In genomic region chr20:52152921-52153320, GRCh38 we compare ENCODE assay signal across 38 cellular contexts.
"Had no signal": no experiment of that assay in that cellular context is flagged by ENCODE, and none has a peak within 500 bp of the region (broad histone marks: within the 10 kb centered on the region; RNA-seq: fewer than 3 reads in every experiment).

No MANE protein-coding gene starts in this region.

- H3K4me1 Mint-ChIP-seq: activated naive CD4-positive, alpha-beta T cell treated with anti-CD3 and anti-CD28 coated beads, Interleukin-2, amount 10 ng/mL, durations not matched to agents 7 days and 5 days; activated naive CD4-positive, alpha-beta T cell treated with anti-CD3 and anti-CD28 coated beads, Interleukin-2, amount 50 U/mL, for 24 hours; activated naive CD8-positive, alpha-beta T cell treated with anti-CD3 and anti-CD28 coated beads, Interleukin-2, amount 10 ng/mL, durations not matched to agents 7 days and 5 days; activated T-helper 17 cell treated with anti-CD3 and anti-CD28 coated beads, Interleukin-2, amount 50 U/mL, for 72 hours; brain; central memory CD8-positive, alpha-beta T cell had no signal

- H3K27me3 Mint-ChIP-seq: activated naive CD4-positive, alpha-beta T cell treated with anti-CD3 and anti-CD28 coated beads, Interleukin-2, amount 10 ng/mL, durations not matched to agents 7 days and 5 days; activated naive CD4-positive, alpha-beta T cell treated with anti-CD3 and anti-CD28 coated beads, Interleukin-2, amount 50 U/mL, for 24 hours; activated naive CD8-positive, alpha-beta T cell; activated naive CD8-positive, alpha-beta T cell treated with anti-CD3 and anti-CD28 coated beads for 36 hours; activated naive CD8-positive, alpha-beta T cell treated with anti-CD3 and anti-CD28 coated beads, Interleukin-2, amount 10 ng/mL, durations not matched to agents 7 days and 5 days; activated naive CD8-positive, alpha-beta T cell treated with anti-CD3 and anti-CD28 coated beads, Interleukin-2, amount 50 U/mL, for 24 hours; activated T-cell treated with anti-CD3 and anti-CD28 coated beads, Interleukin-2, amount 50 U/mL, for 24 hours; activated T-helper 17 cell treated with anti-CD3 and anti-CD28 coated beads, Interleukin-2, amount 50 U/mL, for 72 hours; brain; central memory CD8-positive, alpha-beta T cell had no signal

- H3K4me3 ChIP-seq: adrenal gland, ascending aorta, body of pancreas, breast epithelium, cardiac muscle cell had no signal

- H3K27ac ChIP-seq: adrenal gland, ascending aorta, body of pancreas, brain microvascular endothelial cell, breast epithelium, cardiac muscle cell had no signal

- H3K9me3 Mint-ChIP-seq: activated naive CD4-positive, alpha-beta T cell treated with anti-CD3 and anti-CD28 coated beads for 36 hours; activated naive CD4-positive, alpha-beta T cell treated with anti-CD3 and anti-CD28 coated beads, Interleukin-2, amount 10 ng/mL, durations not matched to agents 7 days and 5 days; activated naive CD4-positive, alpha-beta T cell treated with anti-CD3 and anti-CD28 coated beads, Interleukin-2, amount 50 U/mL, for 24 hours; activated naive CD4-positive, alpha-beta T cell treated with anti-CD3 and anti-CD28 coated beads, Interleukin-2, amount 50 U/mL, for 72 hours; activated T-cell treated with anti-CD3 and anti-CD28 coated beads, Interleukin-2, amount 50 U/mL, for 24 hours; activated T-cell treated with anti-CD3 and anti-CD28 coated beads, Interleukin-2, amount 50 U/mL, for 4 hours; activated T-cell treated with anti-CD3 and anti-CD28 coated beads, Interleukin-2, amount 50 U/mL, for 72 hours; activated T-helper 17 cell treated with anti-CD3 and anti-CD28 coated beads, Interleukin-2, amount 50 U/mL, for 72 hours; activated T-helper 2 cell treated with anti-CD3 and anti-CD28 coated beads, Interferon-gamma antibody, Interleukin-2, Interleukin-4, amounts not matched to agents 10 μg/mL and 5 μg/mL and 100 μg/mL, durations not matched to agents 14 hours and 24 hours and 36 hours; central memory CD8-positive, alpha-beta T cell had no signal

- H3K9me3 ChIP-seq: adrenal gland had no signal

- H3K4me1 ChIP-seq: adrenal gland, ascending aorta, body of pancreas, breast epithelium had no signal

- H3K27me3 ChIP-seq: adrenal gland, ascending aorta, body of pancreas, brain microvascular endothelial cell, breast epithelium, cardiac muscle cell had no signal

- DNase-seq: activated effector memory CD4-positive, alpha-beta T cell treated with anti-CD3 and anti-CD28 coated beads, Interleukin-2, amount 50 U/mL, for 16 hours; activated effector memory CD4-positive, alpha-beta T cell treated with Interleukin-2 at 50 U/mL for 16 hours; activated gamma-delta T cell; activated gamma-delta T cell treated with Interleukin-2 at 50 U/mL for 16 hours; activated naive CD4-positive, alpha-beta T cell; activated naive CD4-positive, alpha-beta T cell treated with anti-CD3 and anti-CD28 coated beads for 36 hours; activated naive CD4-positive, alpha-beta T cell treated with anti-CD3 and anti-CD28 coated beads, Interleukin-2, amount 10 ng/mL, durations not matched to agents 7 days and 5 days; activated naive CD4-positive, alpha-beta T cell treated with anti-CD3 and anti-CD28 coated beads, Interleukin-2, amount 50 U/mL, for 16 hours; activated naive CD4-positive, alpha-beta T cell treated with Interleukin-2 at 50 U/mL for 16 hours; activated naive CD8-positive, alpha-beta T cell treated with anti-CD3 and anti-CD28 coated beads for 36 hours; activated naive CD8-positive, alpha-beta T cell treated with anti-CD3 and anti-CD28 coated beads, Interleukin-2, amount 10 ng/mL, durations not matched to agents 7 days and 5 days; activated naive CD8-positive, alpha-beta T cell treated with anti-CD3 and anti-CD28 coated beads, Interleukin-2, amount 50 U/mL, for 24 hours; activated T-cell treated with anti-CD3 and anti-CD28 coated beads for 4 hours; activated T-cell treated with anti-CD3 and anti-CD28 coated beads, Interleukin-2, amount 50 U/mL, for 1 hour; activated T-cell treated with anti-CD3 and anti-CD28 coated beads, Interleukin-2, amount 50 U/mL, for 24 hours; activated T-cell treated with anti-CD3 and anti-CD28 coated beads, Interleukin-2, amount 50 U/mL, for 4 hours; activated T-cell treated with anti-CD3 and anti-CD28 coated beads, Interleukin-2, amount 50 U/mL, for 48 hours; activated T-cell treated with anti-CD3 and anti-CD28 coated beads, Interleukin-2, amount 50 U/mL, for 72 hours; adrenal gland; amniotic stem cell; amygdala; aorta; body of pancreas; brain microvascular endothelial cell; caudate nucleus; central memory CD4-positive, alpha-beta T cell; cerebellar nuclear complex had no signal

- ATAC-seq: activated naive CD4-positive, alpha-beta T cell treated with anti-CD3 and anti-CD28 coated beads, Interleukin-2, amount 50 U/mL, for 72 hours; activated naive CD8-positive, alpha-beta T cell treated with anti-CD3 and anti-CD28 coated beads, Interleukin-2, amount 50 U/mL, for 24 hours; activated T-cell treated with anti-CD3 and anti-CD28 coated beads, Interleukin-2, amount 50 U/mL, for 4 hours; activated T-cell treated with anti-CD3 and anti-CD28 coated beads, Interleukin-2, amount 50 U/mL, for 72 hours; activated T-helper 17 cell treated with anti-CD3 and anti-CD28 coated beads, Interleukin-2, amount 50 U/mL, for 72 hours; body of pancreas had no signal

- H3K27ac Mint-ChIP-seq: activated naive CD4-positive, alpha-beta T cell treated with anti-CD3 and anti-CD28 coated beads for 36 hours; activated naive CD4-positive, alpha-beta T cell treated with anti-CD3 and anti-CD28 coated beads, Interleukin-2, amount 10 ng/mL, durations not matched to agents 7 days and 5 days; activated naive CD4-positive, alpha-beta T cell treated with anti-CD3 and anti-CD28 coated beads, Interleukin-2, amount 50 U/mL, for 24 hours; activated naive CD8-positive, alpha-beta T cell; activated naive CD8-positive, alpha-beta T cell treated with anti-CD3 and anti-CD28 coated beads for 36 hours; activated naive CD8-positive, alpha-beta T cell treated with anti-CD3 and anti-CD28 coated beads, Interleukin-2, amount 10 ng/mL, durations not matched to agents 7 days and 5 days; activated naive CD8-positive, alpha-beta T cell treated with anti-CD3 and anti-CD28 coated beads, Interleukin-2, amount 50 U/mL, for 24 hours; activated T-cell treated with anti-CD3 and anti-CD28 coated beads, Interleukin-2, amount 50 U/mL, for 24 hours; activated T-cell treated with anti-CD3 and anti-CD28 coated beads, Interleukin-2, amount 50 U/mL, for 72 hours; activated T-helper 1 cell treated with anti-CD3 and anti-CD28 coated beads, Interleukin-12 subunit alpha, Interleukin-12 subunit beta, Interleukin-2, Interleukin-4 antibody, amounts not matched to agents 30 ng/mL and 10 ng/mL and 1 ng/mL, durations not matched to agents 14 hours and 24 hours and 36 hours; activated T-helper 17 cell treated with anti-CD3 and anti-CD28 coated beads, Interleukin-2, amount 50 U/mL, for 72 hours; activated T-helper 2 cell treated with anti-CD3 and anti-CD28 coated beads, Interferon-gamma antibody, Interleukin-2, Interleukin-4, amounts not matched to agents 10 μg/mL and 5 μg/mL and 100 μg/mL, durations not matched to agents 14 hours and 24 hours and 36 hours; brain had no signal

- H3K4me3 Mint-ChIP-seq: activated naive CD4-positive, alpha-beta T cell treated with anti-CD3 and anti-CD28 coated beads for 36 hours; activated naive CD4-positive, alpha-beta T cell treated with anti-CD3 and anti-CD28 coated beads, Interleukin-2, amount 10 ng/mL, durations not matched to agents 7 days and 5 days; activated naive CD4-positive, alpha-beta T cell treated with anti-CD3 and anti-CD28 coated beads, Interleukin-2, amount 50 U/mL, for 24 hours; activated naive CD8-positive, alpha-beta T cell; activated naive CD8-positive, alpha-beta T cell treated with anti-CD3 and anti-CD28 coated beads for 36 hours; activated naive CD8-positive, alpha-beta T cell treated with anti-CD3 and anti-CD28 coated beads, Interleukin-2, amount 10 ng/mL, durations not matched to agents 7 days and 5 days; activated naive CD8-positive, alpha-beta T cell treated with anti-CD3 and anti-CD28 coated beads, Interleukin-2, amount 50 U/mL, for 24 hours; activated T-cell treated with anti-CD3 and anti-CD28 coated beads, Interleukin-2, amount 50 U/mL, for 24 hours; activated T-cell treated with anti-CD3 and anti-CD28 coated beads, Interleukin-2, amount 50 U/mL, for 4 hours; activated T-cell treated with anti-CD3 and anti-CD28 coated beads, Interleukin-2, amount 50 U/mL, for 72 hours; activated T-helper 1 cell treated with anti-CD3 and anti-CD28 coated beads, Interleukin-12 subunit alpha, Interleukin-12 subunit beta, Interleukin-2, Interleukin-4 antibody, amounts not matched to agents 30 ng/mL and 10 ng/mL and 1 ng/mL, durations not matched to agents 14 hours and 24 hours and 36 hours; activated T-helper 17 cell treated with anti-CD3 and anti-CD28 coated beads, Interleukin-2, amount 50 U/mL, for 72 hours; brain; central memory CD8-positive, alpha-beta T cell had no signal
